ENCODE assay signal across 9 cellular contexts in the genomic region with DNA sequence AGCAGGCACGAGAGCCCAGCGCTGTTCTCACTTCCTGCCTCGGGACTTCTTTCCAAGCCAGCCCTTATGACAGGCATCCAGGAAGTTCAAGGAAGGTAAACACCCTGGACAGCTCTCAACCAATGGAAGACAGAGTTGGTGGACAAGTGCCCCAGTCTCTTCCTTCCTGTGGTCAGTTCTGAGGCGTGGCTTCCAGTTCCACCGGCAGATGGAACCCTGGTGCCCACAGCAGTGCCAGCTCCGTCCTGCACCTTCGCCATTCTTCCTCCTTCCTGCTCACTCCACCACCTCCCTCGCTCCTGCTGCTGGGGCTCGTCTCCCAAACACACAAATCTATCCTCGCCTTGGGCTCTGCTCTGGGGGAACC.
DNase-seq lines count a peak whose midpoint lies in the region; ATAC-seq and TF ChIP-seq lines count a peak whose summit lies in the region.
"Had no signal": no experiment of that assay in that cellular context is flagged by ENCODE, and none has a peak within 500 bp of the region (broad histone marks: within the 10 kb centered on the region; RNA-seq: fewer than 3 reads in every experiment).

No MANE protein-coding gene starts in this region.

- 6% methylated on average over 10 of the region's 10 CpGs for WGBS in suprapubic skin

- peaks cover 5% of the 10 kb centered on the region for H3K4me1 ChIP-seq in suprapubic skin

- no peaks in the 10 kb centered on the region for H3K36me3 ChIP-seq in suprapubic skin

- no peak overlapping the region for H3K27ac ChIP-seq in suprapubic skin

- TF ChIP-seq POLR2A in suprapubic skin (IDR thresholded peaks at IDR 0.05) = no peak

- TF ChIP-seq CTCF in suprapubic skin (IDR thresholded peaks at IDR 0.05) = no peak

- no peak overlapping the region for H3K4me3 ChIP-seq in suprapubic skin

- intact Hi-C loops in left cardiac atrium (cut with DNase I) = no loop called here

- peaks cover 4% of the 10 kb centered on the region for H3K27me3 ChIP-seq in suprapubic skin

- DNase-seq in NCI-H748 (lab: John Stamatoyannopoulos, UW; ENCODE audit: unreplicated experiment) (peak; percentile 27), NCI-H748 treated with DMSO at 0.1 percent for 48 hours (lab: John Stamatoyannopoulos, UW) (no peak), RPMI7951 (ENCODE audit: low read depth) (peak; percentile 66), left cardiac atrium (no peak), suprapubic skin (ENCODE audit: low spot score in 2 of 2) (peak; percentile 61 to 74), hippocampal formation (lab: John Stamatoyannopoulos, UW) (no peak)
- DNase-seq: T-helper 1 cell had no signal

- peak; percentile 62 to 76 for ATAC-seq in left cardiac atrium
- no peak for ATAC-seq in GM19397 (IDR thresholded peaks at IDR 0.05; ENCODE audit: unreplicated experiment)
- ATAC-seq in GM18517 (IDR thresholded peaks at IDR 0.05; ENCODE audit: unreplicated experiment) = no peak

- no peaks in the 10 kb centered on the region for H3K9me3 ChIP-seq in suprapubic skin

- TF ChIP-seq EP300 in suprapubic skin (IDR thresholded peaks at IDR 0.05) = no peak

Comparison
In these comparisons a context has a peak if more than half of its experiments do, and no peak if none do; other contexts are left out.
1. DNase-seq: peak in NCI-H748 (single experiment), RPMI7951 (single experiment) and suprapubic skin (2 of 2); none in NCI-H748 treated with DMSO at 0.1 percent for 48 hours (single experiment), left cardiac atrium (single experiment) and hippocampal formation (0 of 2).
2. ATAC-seq: peak in left cardiac atrium (2 of 2); none in GM19397 (single experiment) and GM18517 (single experiment).